Comparison of ENCODE assay signal across 11 cellular contexts in the genomic region with DNA sequence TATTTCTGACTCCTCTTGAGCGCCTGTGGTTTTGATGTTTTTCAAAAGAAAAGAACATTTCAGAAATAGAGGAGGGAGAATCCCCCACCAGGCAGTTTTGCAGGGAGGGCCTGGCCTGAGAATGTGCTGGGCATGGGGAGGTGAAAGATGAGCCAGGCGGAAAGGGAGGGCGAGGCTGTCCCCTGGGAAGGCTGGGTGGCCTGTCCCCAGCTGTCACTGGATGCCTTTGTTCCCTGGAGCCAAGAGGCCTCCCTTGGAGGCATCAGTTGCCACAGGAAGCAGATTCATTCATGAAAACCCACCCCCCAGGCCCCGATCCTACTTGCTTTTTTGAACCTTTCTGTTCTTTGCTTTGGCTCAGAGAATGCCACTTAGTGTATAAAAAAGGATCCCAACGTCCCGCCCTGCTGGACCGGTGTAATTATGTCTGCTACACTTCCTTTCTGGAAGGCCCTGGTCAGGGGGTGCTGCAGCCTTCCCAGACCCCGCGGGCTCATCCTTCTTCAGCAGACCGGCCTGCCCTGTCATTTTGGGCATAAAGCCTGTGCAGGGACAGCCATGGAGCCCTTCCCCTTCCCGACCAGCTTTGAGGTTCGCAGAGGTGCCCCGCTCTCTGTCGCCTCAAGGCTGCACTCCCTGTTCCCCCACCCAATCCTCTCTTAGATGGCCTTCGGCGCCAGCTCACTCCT.
A peak's percentile ranks its signal among the peaks of the same experiment; 100 is the strongest.
DNase-seq lines count a peak whose midpoint lies in the region; ATAC-seq lines count a peak whose summit lies in the region.
"Had no signal": no experiment of that assay in that cellular context is flagged by ENCODE, and none has a peak within 500 bp of the region (broad histone marks: within the 10 kb centered on the region; RNA-seq: fewer than 3 reads in every experiment).

No MANE protein-coding gene starts in this region.

- no peaks in the 10 kb centered on the region for H3K79me1 ChIP-seq in mesendoderm (ENCODE audit: low read length)

- H3K56ac ChIP-seq in mesendoderm (ENCODE audit: low read length), result peak overlapping the region; percentile 78

- H4K5ac ChIP-seq in mesendoderm (ENCODE audit: low read length), result no peak overlapping the region

- no peak overlapping the region for H3K4me3 ChIP-seq in mesendoderm (ENCODE audit: low read length)
- H3K4me3 ChIP-seq: gastrocnemius medialis, lower lobe of right lung, right lobe of liver had no signal

- CTCF ChIA-PET in activated CD4-positive, alpha-beta memory T cell treated with anti-CD3 and anti-CD28 coated beads, Interleukin-2, amount 10 ng/mL, durations not matched to agents 7 days and 5 days (lab: Charles Lee), result interaction anchor here (2.0 kb wide), 1 partner anchor 356 kb away, joined by 5 read pairs; no protein-coding TSS in a partner anchor

- H3K4me1 Mint-ChIP-seq in stimulated activated naive CD8-positive, alpha-beta T cell treated with anti-CD3 and anti-CD28 coated beads, Interleukin-15, Interleukin-2, amounts not matched to agents 100 ng/mL and 50 ng/mL, for 24 hours (ENCODE audit: low read depth), result peaks cover 74% of the 10 kb centered on the region
- peaks cover 89% of the 10 kb centered on the region for H3K4me1 Mint-ChIP-seq in activated CD4-positive, alpha-beta memory T cell treated with anti-CD3 and anti-CD28 coated beads, Interleukin-2, amount 10 ng/mL, durations not matched to agents 7 days and 5 days

- H3K9ac ChIP-seq in mesendoderm (ENCODE audit: low read length), result no peak overlapping the region

- H3K36me3 Mint-ChIP-seq in stimulated activated naive CD8-positive, alpha-beta T cell treated with anti-CD3 and anti-CD28 coated beads, Interleukin-15, Interleukin-2, amounts not matched to agents 100 ng/mL and 50 ng/mL, for 24 hours (ENCODE audit: low read depth), result no peaks in the 10 kb centered on the region
- H3K36me3 Mint-ChIP-seq in activated CD4-positive, alpha-beta memory T cell treated with anti-CD3 and anti-CD28 coated beads, Interleukin-2, amount 10 ng/mL, durations not matched to agents 7 days and 5 days (ENCODE audit: low read depth), result peaks cover 16% of the 10 kb centered on the region

- no peak overlapping the region for H4K8ac ChIP-seq in mesendoderm (ENCODE audit: low read depth, low read length)

- no peak for ATAC-seq in stimulated activated naive CD8-positive, alpha-beta T cell treated with anti-CD3 and anti-CD28 coated beads, Interleukin-15, Interleukin-2, amounts not matched to agents 100 U/mL and 50 U/mL, for 24 hours
- ATAC-seq in GM18873 (IDR thresholded peaks at IDR 0.05; ENCODE audit: low FRiP score, unreplicated experiment), result no peak
- ATAC-seq in Right ventricle myocardium inferior, result no peak
- ATAC-seq: gastrocnemius medialis, right lobe of liver had no signal

- no peak for DNase-seq in stimulated activated naive CD8-positive, alpha-beta T cell treated with anti-CD3 and anti-CD28 coated beads, Interleukin-15, Interleukin-2, amounts not matched to agents 100 U/mL and 50 U/mL, for 24 hours
- no peak for DNase-seq in activated CD4-positive, alpha-beta memory T cell treated with anti-CD3 and anti-CD28 coated beads, Interleukin-2, amount 10 ng/mL, durations not matched to agents 7 days and 5 days
- DNase-seq in mesendoderm, result no peak
- no peak for DNase-seq in Right ventricle myocardium inferior (ENCODE audit: missing footprints)
- DNase-seq in SW480 (ENCODE audit: low spot score), result no peak
- no peak for DNase-seq in HuH-7.5 (ENCODE audit: low spot score)
- DNase-seq: gastrocnemius medialis, lower lobe of right lung, right lobe of liver had no signal

- peak overlapping the region; percentile 11 for H3K27ac Mint-ChIP-seq in stimulated activated naive CD8-positive, alpha-beta T cell treated with anti-CD3 and anti-CD28 coated beads, Interleukin-15, Interleukin-2, amounts not matched to agents 100 ng/mL and 50 ng/mL, for 24 hours
- H3K27ac Mint-ChIP-seq in activated CD4-positive, alpha-beta memory T cell treated with anti-CD3 and anti-CD28 coated beads, Interleukin-2, amount 10 ng/mL, durations not matched to agents 7 days and 5 days, result peak overlapping the region; percentile 38

- H3K4me3 Mint-ChIP-seq in stimulated activated naive CD8-positive, alpha-beta T cell treated with anti-CD3 and anti-CD28 coated beads, Interleukin-15, Interleukin-2, amounts not matched to agents 100 ng/mL and 50 ng/mL, for 24 hours, result no peak overlapping the region
- H3K4me3 Mint-ChIP-seq in activated CD4-positive, alpha-beta memory T cell treated with anti-CD3 and anti-CD28 coated beads, Interleukin-2, amount 10 ng/mL, durations not matched to agents 7 days and 5 days, result no peak overlapping the region

- H3K27me3 ChIP-seq in mesendoderm (ENCODE audit: insufficient read depth, low read length, poor library complexity), result no peaks in the 10 kb centered on the region
- H3K27me3 ChIP-seq: gastrocnemius medialis, right lobe of liver had no signal

- intact Hi-C loops in Right ventricle myocardium inferior (cut with DNase I), result loop anchor here (5.0 kb wide), 1 partner anchor 139 kb away; no protein-coding TSS in a partner anchor

- no peaks in the 10 kb centered on the region for H3K27me3 Mint-ChIP-seq in stimulated activated naive CD8-positive, alpha-beta T cell treated with anti-CD3 and anti-CD28 coated beads, Interleukin-15, Interleukin-2, amounts not matched to agents 100 ng/mL and 50 ng/mL, for 24 hours
- H3K27me3 Mint-ChIP-seq in activated CD4-positive, alpha-beta memory T cell treated with anti-CD3 and anti-CD28 coated beads, Interleukin-2, amount 10 ng/mL, durations not matched to agents 7 days and 5 days, result no peaks in the 10 kb centered on the region

- no peaks in the 10 kb centered on the region for H3K9me3 Mint-ChIP-seq in stimulated activated naive CD8-positive, alpha-beta T cell treated with anti-CD3 and anti-CD28 coated beads, Interleukin-15, Interleukin-2, amounts not matched to agents 100 ng/mL and 50 ng/mL, for 24 hours
- H3K9me3 Mint-ChIP-seq in activated CD4-positive, alpha-beta memory T cell treated with anti-CD3 and anti-CD28 coated beads, Interleukin-2, amount 10 ng/mL, durations not matched to agents 7 days and 5 days, result no peaks in the 10 kb centered on the region

- H3K18ac ChIP-seq in mesendoderm (ENCODE audit: low read length), result no peak overlapping the region

- peaks cover 10% of the 10 kb centered on the region for H3K4me1 ChIP-seq in mesendoderm (ENCODE audit: control insufficient read depth, low read depth, low read length)
- H3K4me1 ChIP-seq: right lobe of liver had no signal

- no peak overlapping the region for H2AK5ac ChIP-seq in mesendoderm (ENCODE audit: low read length)

- H3K79me2 ChIP-seq in mesendoderm (ENCODE audit: control insufficient read depth, insufficient read depth, low read length), result no peaks in the 10 kb centered on the region

- H2BK15ac ChIP-seq in mesendoderm (replicated peaks; ENCODE audit: low read depth), result no peak overlapping the region

- H3K4ac ChIP-seq in mesendoderm (ENCODE audit: low read depth, low read length), result no peak overlapping the region

- POLR2A ChIA-PET in activated CD4-positive, alpha-beta memory T cell treated with anti-CD3 and anti-CD28 coated beads, Interleukin-2, amount 10 ng/mL, durations not matched to agents 7 days and 5 days (lab: Charles Lee), result no interaction called here

- H3K27ac ChIP-seq in mesendoderm (ENCODE audit: low read depth, low read length), result peak overlapping the region; percentile 10
- H3K27ac ChIP-seq: gastrocnemius medialis, lower lobe of right lung, right lobe of liver had no signal

- peak overlapping the region; percentile 45 for H3K23ac ChIP-seq in mesendoderm (ENCODE audit: low read length)

- H3K36me3 ChIP-seq in mesendoderm (ENCODE audit: control insufficient read depth, insufficient read depth, low read length), result no peaks in the 10 kb centered on the region
- H3K36me3 ChIP-seq: gastrocnemius medialis, lower lobe of right lung, right lobe of liver had no signal

- no peak overlapping the region for H2BK120ac ChIP-seq in mesendoderm (ENCODE audit: low read depth, low read length)

- no peak overlapping the region for H3K4me2 ChIP-seq in mesendoderm (ENCODE audit: low read length)

- no peak overlapping the region for H2BK5ac ChIP-seq in mesendoderm (ENCODE audit: low read length)

- no CpG with 5 or more reads among the region's 16 CpGs for WGBS in mesendoderm (ENCODE audit: extremely low coverage, insufficient coverage, low lambda C conversion rate)
